In the genomic region with DNA sequence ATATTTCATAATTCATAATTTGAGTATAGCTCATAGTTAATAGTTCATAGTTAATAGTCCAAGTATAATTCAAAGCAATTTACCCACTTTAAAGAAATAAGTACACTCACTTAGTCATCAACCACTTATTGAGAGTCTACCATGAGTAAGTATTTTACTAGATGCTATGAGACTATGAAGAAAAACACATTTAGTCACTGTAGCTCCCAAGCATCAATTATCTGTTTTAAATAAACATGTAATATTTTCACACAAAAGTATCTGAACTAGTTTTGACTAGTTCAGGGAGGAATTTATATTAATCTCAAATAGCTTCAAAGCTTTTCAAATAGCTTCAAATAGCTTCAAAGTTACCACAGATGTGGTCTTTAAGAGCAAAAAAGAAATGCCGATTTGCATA, we compare ENCODE assay signal across 26 cellular contexts.
A peak's percentile ranks its signal among the peaks of the same experiment; 100 is the strongest.
DNase-seq lines count a peak whose midpoint lies in the region; ATAC-seq and TF ChIP-seq lines count a peak whose summit lies in the region.
"Had no signal": no experiment of that assay in that cellular context is flagged by ENCODE, and none has a peak within 500 bp of the region (broad histone marks: within the 10 kb centered on the region; RNA-seq: fewer than 3 reads in every experiment).

No MANE protein-coding gene starts in this region.

- peak overlapping the region; percentile 69 for H3K4me2 ChIP-seq in DOHH2 (ENCODE audit: low read length)
- H3K4me2 ChIP-seq in IMR-90 (ENCODE audit: low read depth, low read length) = no peak overlapping the region

- TF ChIP-seq CTCF in DOHH2 (IDR thresholded peaks at IDR 0.05; ENCODE audit: low read depth, low read length, poor library complexity, severe bottlenecking) (no peak), IMR-90 (conservative IDR thresholded peaks at IDR 0.05; ENCODE audit: low read depth, low read length) (no peak), left lung (IDR thresholded peaks at IDR 0.05) (no peak), psoas muscle (IDR thresholded peaks at IDR 0.05) (no peak)

- peaks cover 38% of the 10 kb centered on the region for H3K79me2 ChIP-seq in DOHH2 (ENCODE audit: control insufficient read depth, low read length)

- no peak overlapping the region for H2AFZ ChIP-seq in IMR-90 (replicated peaks; ENCODE audit: low read length, poor library complexity)

- no peak overlapping the region for H2BK15ac ChIP-seq in IMR-90 (ENCODE audit: low read depth, low read length)

- H3K36me3 ChIP-seq in DOHH2 (ENCODE audit: control insufficient read depth, low read length) = peaks cover 72% of the 10 kb centered on the region
- H3K36me3 ChIP-seq in IMR-90 (ENCODE audit: control insufficient read depth, insufficient read depth, low read length) = no peaks in the 10 kb centered on the region
- H3K36me3 ChIP-seq in left lung = no peaks in the 10 kb centered on the region
- no peaks in the 10 kb centered on the region for H3K36me3 ChIP-seq in psoas muscle (ENCODE audit: insufficient read depth in 1 of 2, low read depth in 1 of 2)
- H3K36me3 ChIP-seq: vagina had no signal

- H2BK120ac ChIP-seq in IMR-90 (ENCODE audit: low read depth, low read length) = no peak overlapping the region

- dilution Hi-C loops in IMR-90 (cut with HindIII; ENCODE audit: low sequenced_read_pairs, unreplicated experiment) = no loop called here

- H3K9me2 ChIP-seq in DOHH2 (replicated peaks; ENCODE audit: control insufficient read depth, low read length) = no peaks in the 10 kb centered on the region

- no peaks in the 10 kb centered on the region for H3K9me1 ChIP-seq in IMR-90 (ENCODE audit: insufficient read depth, low read length)

- peaks cover 85% of the 10 kb centered on the region for H3K4me1 ChIP-seq in DOHH2 (ENCODE audit: control insufficient read depth, low read length)
- no peaks in the 10 kb centered on the region for H3K4me1 ChIP-seq in IMR-90 (ENCODE audit: control insufficient read depth, insufficient read depth, low read length)
- H3K4me1 ChIP-seq in left lung = no peaks in the 10 kb centered on the region
- H3K4me1 ChIP-seq in psoas muscle = peaks cover 6% of the 10 kb centered on the region
- H3K4me1 ChIP-seq: Caco-2, testis, vagina had no signal

- H3K4ac ChIP-seq in IMR-90 (ENCODE audit: low read depth, low read length) = no peak overlapping the region

- CTCF ChIA-PET in IMR-90 (lab: Yijun Ruan, JAX) = no interaction called here

- no peak overlapping the region for H2BK20ac ChIP-seq in IMR-90 (ENCODE audit: low read depth, low read length)

- peak overlapping the region; percentile 47 for H3K4me3 ChIP-seq in DOHH2 (ENCODE audit: low read length)
- H3K4me3 ChIP-seq in IMR-90 (ENCODE audit: insufficient read depth, low read depth, low read length) = no peak overlapping the region
- no peak overlapping the region for H3K4me3 ChIP-seq in left lung
- H3K4me3 ChIP-seq in psoas muscle = no peak overlapping the region
- H3K4me3 ChIP-seq: heart right ventricle, testis, vagina had no signal

- H2AK5ac ChIP-seq in IMR-90 (ENCODE audit: low read depth, low read length) = no peak overlapping the region

- no peak overlapping the region for H4K91ac ChIP-seq in IMR-90 (ENCODE audit: insufficient read depth, low read depth, low read length)

- peak; percentile 40 for DNase-seq in IMR-90
- peak; percentile 24 for DNase-seq in amniotic epithelial cell (ENCODE audit: low read depth)
- DNase-seq in left lung = no peak
- no peak for DNase-seq in psoas muscle
- DNase-seq: activated naive CD4-positive, alpha-beta T cell treated with anti-CD3 and anti-CD28 coated beads, Interleukin-2, amount 10 ng/mL, durations not matched to agents 7 days and 5 days; amygdala; C1 segment of cervical spinal cord; Caco-2; dermis blood vessel endothelial cell; heart right ventricle; midbrain; naive thymus-derived CD8-positive, alpha-beta T cell; NCI-H146; NCI-H2171; NCI-H510A treated with DMSO at 0.1 percent for 48 hours; occipital lobe; retina; stimulated activated CD4-positive, alpha-beta T cell treated with anti-CD3 and anti-CD28 coated beads, Interleukin-4, amount 100 ng/mL, for 24 hours; stimulated activated naive CD4-positive, alpha-beta T cell; T-helper 2 cell; testis had no signal

- no peak overlapping the region for H4K8ac ChIP-seq in IMR-90 (ENCODE audit: low read depth in 2 of 2, low read length in 2 of 2)

- peaks cover 11% of the 10 kb centered on the region for H3K9me3 ChIP-seq in DOHH2 (ENCODE audit: control insufficient read depth, insufficient read depth, low read length)
- H3K9me3 ChIP-seq in IMR-90 (ENCODE audit: control insufficient read depth, insufficient read depth, low read length) = no peaks in the 10 kb centered on the region
- no peaks in the 10 kb centered on the region for H3K9me3 ChIP-seq in left lung
- no peaks in the 10 kb centered on the region for H3K9me3 ChIP-seq in psoas muscle
- H3K9me3 ChIP-seq: Caco-2, heart right ventricle, testis, vagina had no signal

- H2AK9ac ChIP-seq in IMR-90 (replicated peaks; ENCODE audit: low read depth, low read length, poor library complexity) = no peak overlapping the region

- H3K27ac ChIP-seq in DOHH2 (ENCODE audit: low read depth, low read length) (peak overlapping the region; percentile 91), IMR-90 (ENCODE audit: insufficient read depth, low read length) (no peak overlapping the region), left lung (no peak overlapping the region), psoas muscle (no peak overlapping the region)
- H3K27ac ChIP-seq: testis, vagina had no signal

- no peak overlapping the region for H3K9ac ChIP-seq in IMR-90 (ENCODE audit: low read depth, low read length)

- TF ChIP-seq POLR2A in IMR-90 (IDR thresholded peaks at IDR 0.05; ENCODE audit: low read depth, low read length) = no peak

- POLR2A ChIA-PET in IMR-90 (lab: Charles Lee; ENCODE audit: unreplicated experiment) = no interaction called here

- no peaks in the 10 kb centered on the region for H3K27me3 ChIP-seq in DOHH2 (ENCODE audit: control insufficient read depth, low read length)
- H3K27me3 ChIP-seq in IMR-90 (ENCODE audit: control insufficient read depth, insufficient read depth, low read length) = no peaks in the 10 kb centered on the region; the same call in 1 of the 2 replicates
- no peaks in the 10 kb centered on the region for H3K27me3 ChIP-seq in left lung
- H3K27me3 ChIP-seq in psoas muscle (ENCODE audit: insufficient read depth in 3 of 3, low read length in 2 of 3) = no peaks in the 10 kb centered on the region
- H3K27me3 ChIP-seq: heart right ventricle, testis, vagina had no signal

- no peak overlapping the region for H3K14ac ChIP-seq in IMR-90 (replicated peaks; ENCODE audit: low read depth, low read length)

- H3K56ac ChIP-seq in IMR-90 (ENCODE audit: extremely low read depth, insufficient read depth, low read length) = no peak overlapping the region

- ATAC-seq in IMR-90 (ENCODE audit: low read depth) (peak; percentile 40; the same call in 1 of the 2 replicates), left lung (peak; percentile 71), psoas muscle (no peak), HG02610 (IDR thresholded peaks at IDR 0.05; ENCODE audit: unreplicated experiment) (no peak), HG03439 (IDR thresholded peaks at IDR 0.05; ENCODE audit: unreplicated experiment) (no peak)
- no peak for ATAC-seq in activated CD4-positive, CD25-positive, alpha-beta regulatory T cell treated with anti-CD3 and anti-CD28 coated beads, Interleukin-2, amount 50 U/mL, for 24 hours
- ATAC-seq: heart right ventricle; naive thymus-derived CD8-positive, alpha-beta T cell had no signal

- H3K18ac ChIP-seq in IMR-90 (ENCODE audit: low read depth, low read length) = no peak overlapping the region

- H4K20me1 ChIP-seq in DOHH2 (ENCODE audit: control insufficient read depth, insufficient read depth, low read depth, low read length) = no peaks in the 10 kb centered on the region
- no peaks in the 10 kb centered on the region for H4K20me1 ChIP-seq in IMR-90 (ENCODE audit: insufficient read depth, low read length)

- no peak overlapping the region for H2BK5ac ChIP-seq in IMR-90 (ENCODE audit: low read depth, low read length, poor library complexity, severe bottlenecking)

- in situ Hi-C loops in IMR-90 (cut with MboI; ENCODE audit: low sequenced_read_pairs) = no loop called here

- no peak overlapping the region for H3K23ac ChIP-seq in IMR-90 (ENCODE audit: low read depth, low read length)

- WGBS in IMR-90 (ENCODE audit: extremely low coverage in 2 of 2, insufficient read length in 1 of 2), 2 experiments = no CpG with 5 or more reads among the region's 1 CpG
- 97 to 98% (median 97%) methylated on average over 1 of the region's 1 CpG for WGBS in psoas muscle, 3 donors

- intact Hi-C loops in IMR-90 (cut with micrococcal nuclease) = no loop called here
- intact Hi-C loops in left lung (cut with DNase I) = no loop called here
- intact Hi-C loops in psoas muscle (cut with DNase I) = loop anchor here in 1 of 2 donors (10.0 kb wide), 1 partner anchor 94 kb away; no protein-coding TSS in a partner anchor

- H3F3A ChIP-seq in DOHH2 (ENCODE audit: control insufficient read depth, insufficient read depth) = peaks cover 56% of the 10 kb centered on the region

- TF ChIP-seq RAD21 in IMR-90 (IDR thresholded peaks at IDR 0.05; ENCODE audit: low read length) = no peak

- no peak overlapping the region for H4K5ac ChIP-seq in IMR-90 (ENCODE audit: low read depth, low read length)

- H3K79me1 ChIP-seq in IMR-90 (ENCODE audit: low read depth in 1 of 2, low read length in 2 of 2) = no peaks in the 10 kb centered on the region

- BruUV-seq in IMR-90 (replicated peaks; lab: Mats Ljungman, UMichigan) = no TSS peak

TF ChIP-seq in IMR-90, 13 proteins besides CTCF, POLR2A, EP300 and RAD21 (continues in another document):
- TF ChIP-seq RCOR1 (IDR thresholded peaks at IDR 0.05; ENCODE audit: insufficient replicate concordance, low read length) = no peak
- TF ChIP-seq CHD1 (IDR thresholded peaks at IDR 0.05; ENCODE audit: low read depth, low read length) = no peak
- TF ChIP-seq, protein P1, sequence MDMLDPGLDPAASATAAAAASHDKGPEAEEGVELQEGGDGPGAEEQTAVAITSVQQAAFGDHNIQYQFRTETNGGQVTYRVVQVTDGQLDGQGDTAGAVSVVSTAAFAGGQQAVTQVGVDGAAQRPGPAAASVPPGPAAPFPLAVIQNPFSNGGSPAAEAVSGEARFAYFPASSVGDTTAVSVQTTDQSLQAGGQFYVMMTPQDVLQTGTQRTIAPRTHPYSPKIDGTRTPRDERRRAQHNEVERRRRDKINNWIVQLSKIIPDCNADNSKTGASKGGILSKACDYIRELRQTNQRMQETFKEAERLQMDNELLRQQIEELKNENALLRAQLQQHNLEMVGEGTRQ (IDR thresholded peaks at IDR 0.05; ENCODE audit: low read depth, low read length) = no peak
- TF ChIP-seq FOS (IDR thresholded peaks at IDR 0.05; ENCODE audit: low read depth, low read length) = no peak
- no peak for TF ChIP-seq MAZ (IDR thresholded peaks at IDR 0.05; ENCODE audit: borderline replicate concordance, low read depth, low read length)

Comparison
In these comparisons a context has a peak if more than half of its experiments do, and no peak if none do; other contexts are left out.
1. ATAC-seq: peak in IMR-90 (single experiment) and left lung (single experiment); none in psoas muscle (0 of 4), HG02610 (single experiment), activated CD4-positive, CD25-positive, alpha-beta regulatory T cell treated with anti-CD3 and anti-CD28 coated beads, Interleukin-2, amount 50 U/mL, for 24 hours (0 of 2) and HG03439 (single experiment).
2. DNase-seq: peak in IMR-90 (single experiment) and amniotic epithelial cell (single experiment); none in left lung (0 of 2) and psoas muscle (0 of 2).